ENCODE assay signal across 10 cellular contexts in genomic region chr4:39732728-39733127, GRCh38. TPM values are rescaled to one million over a fixed set of nuclear protein-coding genes. Genes with fewer than 3 reads are reported as not detected.
DNase-seq lines count a peak whose midpoint lies in the region; ATAC-seq, FAIRE-seq and TF ChIP-seq lines count a peak whose summit lies in the region.
"Had no signal": no experiment of that assay in that cellular context is flagged by ENCODE, and none has a peak within 500 bp of the region (broad histone marks: within the 10 kb centered on the region; RNA-seq: fewer than 3 reads in every experiment).

No MANE protein-coding gene starts in this region.

- H3K27me3 ChIP-seq in small intestine (ENCODE audit: control insufficient read depth in 2 of 2, insufficient read depth in 2 of 2, low read length in 2 of 2) (no peaks in the 10 kb centered on the region), right lobe of liver (no peaks in the 10 kb centered on the region)

- POLR2A ChIA-PET in GM10248 (lab: Yijun Ruan, JAX) = interaction anchor here (0.6 kb wide), 1 partner anchor 417 kb away, joined by 4 read pairs; no protein-coding TSS in a partner anchor

- H3K4me1 ChIP-seq in small intestine (ENCODE audit: control insufficient read depth in 2 of 2, insufficient read depth in 1 of 2, low read depth in 1 of 2, low read length in 1 of 2) (no peaks in the 10 kb centered on the region), right lobe of liver (peaks cover 0 to 8% (median 0%) of the 10 kb centered on the region in 4 donors)

- peak; percentile 87 for DNase-seq in EH (ENCODE audit: low read depth)
- peak; percentile 83 for DNase-seq in M059J (ENCODE audit: low read depth)
- peak; percentile 79 to 90 for DNase-seq in cardiac fibroblast (ENCODE audit: low read depth in 2 of 2)
- DNase-seq in non-pigmented ciliary epithelial cell (ENCODE audit: low read depth) = peak; percentile 60
- no peak for DNase-seq in small intestine
- no peak for DNase-seq in right lobe of liver
- DNase-seq in mesenteric fat pad (ENCODE audit: low spot score) = no peak
- no peak for DNase-seq in GM10248 (ENCODE audit: extremely low spot score)
- DNase-seq: NCI-H1930, right cardiac atrium had no signal

- intact Hi-C loops in right lobe of liver (cut with DNase I) = no loop called here

- H3K27ac ChIP-seq in small intestine (ENCODE audit: low read depth in 1 of 2, low read length in 1 of 2) (no peak overlapping the region), right lobe of liver (no peak overlapping the region)

- TF ChIP-seq CTCF in cardiac fibroblast (IDR thresholded peaks at IDR 0.05; ENCODE audit: low read depth, low read length) (no peak), right lobe of liver (IDR thresholded peaks at IDR 0.05) (no peak), GM10248 (IDR thresholded peaks at IDR 0.05; ENCODE audit: control extremely low read depth, extremely low read depth, low read depth, missing control alignments) (no peak)

- FAIRE-seq in small intestine (lab: Jason Lieb, UNC) = no peak

- TF ChIP-seq POLR2A in right lobe of liver (IDR thresholded peaks at IDR 0.05) = no peak

- CTCF ChIA-PET in GM10248 (lab: Yijun Ruan, JAX) = interaction anchor here (1.2 to 1.4 kb wide), 2 partner anchors 11 to 245 kb away, joined by 3 to 7 read pairs; no protein-coding TSS in a partner anchor

- H3K4me3 ChIP-seq in cardiac fibroblast (replicated peaks in 1 of 2; ENCODE audit: low read depth in 2 of 2, low read length in 2 of 2) (no peak overlapping the region), small intestine (ENCODE audit: low read depth in 1 of 2, low read length in 2 of 2) (no peak overlapping the region), right lobe of liver (no peak overlapping the region)

- H3K36me3 ChIP-seq in small intestine (ENCODE audit: control insufficient read depth in 2 of 2, insufficient read depth in 2 of 2, low read length in 2 of 2) (peaks cover 0 to 2% of the 10 kb centered on the region in 2 donors), right lobe of liver (no peaks in the 10 kb centered on the region)

- no peak for ATAC-seq in right lobe of liver
- ATAC-seq: right cardiac atrium had no signal

- H3K9me3 ChIP-seq in small intestine (ENCODE audit: control insufficient read depth, low read depth) = no peaks in the 10 kb centered on the region
- H3K9me3 ChIP-seq in right lobe of liver = no peaks in the 10 kb centered on the region

- 87 to 98% (median 94%) methylated on average over 3 of the region's 3 CpGs for WGBS in small intestine, 3 donors
- 88% methylated on average over 3 of the region's 3 CpGs for WGBS in right lobe of liver (ENCODE audit: insufficient coverage, low coverage, low lambda C conversion rate, missing lambda C conversion rate)

RNA-seq across cellular contexts. Expression of gene UBE2K, which starts 34.8 kb away (rescaled TPM):
- 20.1 and 28.1 TPM in 2 replicates for total RNA-seq in M059J (2014; rRNA removed; shearing (Covaris generic))
- 10 to 100 TPM; 33.5 to 36.0 (median 35.1) TPM for polyA plus RNA-seq in small intestine
- 10 to 100 TPM; 20.5 to 54.8 (median 44.0) TPM for total RNA-seq in right lobe of liver
- 71.8 TPM for total RNA-seq in mesenteric fat pad

Comparison
In these comparisons a context has a peak if more than half of its experiments do, and no peak if none do; other contexts are left out.
1. DNase-seq: peak in EH (single experiment), M059J (single experiment), cardiac fibroblast (2 of 2) and non-pigmented ciliary epithelial cell (single experiment); none in small intestine (single experiment), right lobe of liver (0 of 3), mesenteric fat pad (single experiment) and GM10248 (single experiment).